1 cellular context compared by ENCODE assay signal in genomic region chr4:126192506-126192905, GRCh38.
TF ChIP-seq lines count a peak whose summit lies in the region.

No MANE protein-coding gene starts in this region.

TF ChIP-seq in H1, 55 proteins besides CTCF, POLR2A, EP300 and RAD21 (continued from another document):
- TF ChIP-seq RBBP5 (IDR thresholded peaks at IDR 0.05; ENCODE audit: borderline replicate concordance, low read depth, low read length): no peak
- TF ChIP-seq CHD1 (IDR thresholded peaks at IDR 0.05; ENCODE audit: low read depth, low read length): no peak
- TF ChIP-seq, protein P1, sequence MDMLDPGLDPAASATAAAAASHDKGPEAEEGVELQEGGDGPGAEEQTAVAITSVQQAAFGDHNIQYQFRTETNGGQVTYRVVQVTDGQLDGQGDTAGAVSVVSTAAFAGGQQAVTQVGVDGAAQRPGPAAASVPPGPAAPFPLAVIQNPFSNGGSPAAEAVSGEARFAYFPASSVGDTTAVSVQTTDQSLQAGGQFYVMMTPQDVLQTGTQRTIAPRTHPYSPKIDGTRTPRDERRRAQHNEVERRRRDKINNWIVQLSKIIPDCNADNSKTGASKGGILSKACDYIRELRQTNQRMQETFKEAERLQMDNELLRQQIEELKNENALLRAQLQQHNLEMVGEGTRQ (IDR thresholded peaks at IDR 0.05; ENCODE audit: low read length): no peak
- TF ChIP-seq ASH2L (IDR thresholded peaks at IDR 0.05; ENCODE audit: low read length): no peak
- TF ChIP-seq CBX5 (IDR thresholded peaks at IDR 0.05; ENCODE audit: low read depth, low read length): no peak
